Comparison of ENCODE assay signal across 1 cellular context in genomic region chr18:9848170-9848854, GRCh38.
A peak's percentile ranks its signal among the peaks of the same experiment; 100 is the strongest.
TF ChIP-seq lines count a peak whose summit lies in the region.

No MANE protein-coding gene starts in this region.

TF ChIP-seq in K562, 482 proteins besides CTCF, POLR2A, EP300 and RAD21 (continued from another document and continues in another):
- TF ChIP-seq OTX1 (CRISPR knock-in tag; IDR thresholded peaks at IDR 0.05) (no peak), BRD4 (IDR thresholded peaks at IDR 0.05) (no peak), ARID1B (IDR thresholded peaks at IDR 0.05) (peak; percentile 87), RFX5 (IDR thresholded peaks at IDR 0.05; ENCODE audit: low read depth, low read length) (no peak), GTF3C2 (IDR thresholded peaks at IDR 0.05; ENCODE audit: borderline replicate concordance, extremely low read depth, insufficient read length) (no peak), CHD4 (IDR thresholded peaks at IDR 0.05; ENCODE audit: insufficient read depth, insufficient replicate concordance, low read depth, low read length, poor library complexity, severe bottlenecking) (no peak), EHMT2 (IDR thresholded peaks at IDR 0.05) (peak; percentile 90), PYGO2 (tag; IDR thresholded peaks at IDR 0.05) (no peak), ZKSCAN3 (CRISPR knock-in tag; IDR thresholded peaks at IDR 0.05) (no peak), JUNB (CRISPR knock-in tag; conservative IDR thresholded peaks at IDR 0.05) (no peak), BCLAF1 (IDR thresholded peaks at IDR 0.05; ENCODE audit: borderline replicate concordance in 1 of 2, control insufficient read depth in 1 of 2, low read depth in 2 of 2, low read length in 1 of 2) (no peak), TRIM28 (IDR thresholded peaks at IDR 0.05) (peak; percentile 74; the same call in 1 of the 2 replicates), MED1 (CRISPR knock-in tag; IDR thresholded peaks at IDR 0.05; ENCODE audit: borderline replicate concordance) (no peak), ZBTB9 (CRISPR knock-in tag; IDR thresholded peaks at IDR 0.05) (no peak), ZFP91 (CRISPR knock-in tag; IDR thresholded peaks at IDR 0.05) (no peak), HMBOX1 (IDR thresholded peaks at IDR 0.05) (no peak), HCFC1 (IDR thresholded peaks at IDR 0.05; ENCODE audit: low read depth, low read length) (no peak), PCBP1 (IDR thresholded peaks at IDR 0.05; ENCODE audit: low read depth, low read length, poor library complexity, severe bottlenecking) (no peak), GTF2A2 (tag; IDR thresholded peaks at IDR 0.05) (no peak), CLOCK (CRISPR knock-in tag; IDR thresholded peaks at IDR 0.05; ENCODE audit: borderline replicate concordance) (no peak), ZNF408 (CRISPR knock-in tag; IDR thresholded peaks at IDR 0.05; ENCODE audit: low read depth) (no peak), ID3 (CRISPR knock-in tag; IDR thresholded peaks at IDR 0.05) (no peak), ID3 (tag; IDR thresholded peaks at IDR 0.05) (no peak), BHLHE40 (IDR thresholded peaks at IDR 0.05; ENCODE audit: low read length) (no peak), HNRNPK (IDR thresholded peaks at IDR 0.05; ENCODE audit: low read depth, low read length, poor library complexity, severe bottlenecking) (no peak), RBFOX2 (IDR thresholded peaks at IDR 0.05; ENCODE audit: low read depth, low read length) (no peak), DPF2 (IDR thresholded peaks at IDR 0.05) (peak; percentile 86), FOXP4 (CRISPR knock-in tag; IDR thresholded peaks at IDR 0.05; ENCODE audit: borderline replicate concordance) (no peak), ZNF280B (CRISPR knock-in tag; IDR thresholded peaks at IDR 0.05) (no peak), PRPF4 (IDR thresholded peaks at IDR 0.05; ENCODE audit: insufficient read depth, low read depth, low read length, poor library complexity, severe bottlenecking) (no peak), TAF7 (tag; IDR thresholded peaks at IDR 0.05) (no peak), HNRNPLL (IDR thresholded peaks at IDR 0.05; ENCODE audit: low read depth, low read length, poor library complexity, severe bottlenecking) (no peak), SP2 (IDR thresholded peaks at IDR 0.05; ENCODE audit: extremely low read depth, low read depth, low read length, poor library complexity, severe bottlenecking) (no peak), HNRNPUL1 (IDR thresholded peaks at IDR 0.05; ENCODE audit: low read length) (no peak), NR1H2 (CRISPR knock-in tag; IDR thresholded peaks at IDR 0.05) (no peak), SNIP1 (IDR thresholded peaks at IDR 0.05; ENCODE audit: low read depth) (no peak), TRIM24 (IDR thresholded peaks at IDR 0.05) (peak; percentile 97 to 98), NFE2L1 (tag; IDR thresholded peaks at IDR 0.05; ENCODE audit: borderline replicate concordance, low read depth) (no peak), BRD9 (IDR thresholded peaks at IDR 0.05; ENCODE audit: low read depth, partially characterized antibody) (peak; percentile 37), ELK1 (CRISPR knock-in tag; IDR thresholded peaks at IDR 0.05) (no peak), ZNF165 (CRISPR knock-in tag; IDR thresholded peaks at IDR 0.05; ENCODE audit: borderline replicate concordance) (no peak), NR0B1 (IDR thresholded peaks at IDR 0.05; ENCODE audit: partially characterized antibody) (no peak), BRF1 (IDR thresholded peaks at IDR 0.05; ENCODE audit: borderline replicate concordance, extremely low read depth, insufficient read length) (no peak), ZC3H8 (IDR thresholded peaks at IDR 0.05) (no peak), ZNF699 (CRISPR knock-in tag; IDR thresholded peaks at IDR 0.05; ENCODE audit: insufficient replicate concordance) (no peak), HDAC3 (IDR thresholded peaks at IDR 0.05; ENCODE audit: borderline replicate concordance, partially characterized antibody) (peak; percentile 80), SETDB1 (IDR thresholded peaks at IDR 0.05; ENCODE audit: low read length) (no peak)
